ENCODE assay signal across 19 cellular contexts in the genomic region with DNA sequence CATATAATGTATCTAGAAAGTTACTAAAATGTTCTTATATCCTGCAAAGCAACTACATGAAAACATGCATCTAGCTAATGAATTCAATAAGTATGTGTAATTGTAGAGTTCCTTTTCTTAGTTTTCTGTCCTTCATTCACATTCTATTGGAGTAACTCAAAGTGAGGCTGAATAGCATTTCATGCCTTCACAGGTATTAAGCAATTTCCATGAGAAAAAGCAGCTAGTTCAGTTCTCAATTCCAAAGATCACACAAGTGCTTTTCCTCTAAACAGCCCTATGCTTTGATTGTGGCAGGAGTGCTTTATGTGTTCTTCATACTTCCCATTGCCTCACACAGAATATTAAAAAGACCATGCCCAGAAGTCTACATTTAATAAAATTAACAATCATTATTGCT.
DNase-seq lines count a peak whose midpoint lies in the region; ATAC-seq and TF ChIP-seq lines count a peak whose summit lies in the region.
"Had no signal": no experiment of that assay in that cellular context is flagged by ENCODE, and none has a peak within 500 bp of the region (broad histone marks: within the 10 kb centered on the region; RNA-seq: fewer than 3 reads in every experiment).

No MANE protein-coding gene starts in this region.

- ATAC-seq in GM23338 (0 out of 3 replicates have a peak, but pooled peaks have one; percentile 24), HG03457 (IDR thresholded peaks at IDR 0.05; ENCODE audit: unreplicated experiment) (no peak)
- ATAC-seq: HCT116 had no signal

- peaks cover 8% of the 10 kb centered on the region; the same call in 2 of the 3 replicates for H3K4me1 Mint-ChIP-seq in GM23338
- H3K4me1 Mint-ChIP-seq: B cell, CD14-positive monocyte had no signal

- H3K36me3 ChIP-seq in GM23338 (ENCODE audit: insufficient read depth) = no peaks in the 10 kb centered on the region
- H3K36me3 ChIP-seq: Peyer's patch had no signal

- H3K4me2 ChIP-seq in GM23338 = peak overlapping the region; percentile 45; the same call in 1 of the 2 replicates

- no peaks in the 10 kb centered on the region for H3K9me2 ChIP-seq in GM23338 (ENCODE audit: insufficient read depth)

- no peaks in the 10 kb centered on the region for H3K79me2 ChIP-seq in GM23338 (replicated peaks; ENCODE audit: insufficient read depth)

- H3F3A ChIP-seq in GM23338 (replicated peaks; ENCODE audit: low read depth) = no peaks in the 10 kb centered on the region

- DNase-seq in GM23338 (ENCODE audit: low spot score) = peak; percentile 11
- peak; percentile 14 for DNase-seq in astrocyte of the hippocampus (ENCODE audit: low read depth, low spot score)
- DNase-seq in fibroblast of pulmonary artery (ENCODE audit: low read depth) = peak; percentile 21
- DNase-seq in renal cortical epithelial cell (ENCODE audit: low read depth) = peak; percentile 58
- no peak for DNase-seq in foreskin fibroblast
- no peak for DNase-seq in NCI-H510A (lab: John Stamatoyannopoulos, UW)
- DNase-seq: EL; GF-D8; IMR-90; MV-4-11; NCI-H1105 treated with DMSO at 0.1 percent for 48 hours; NCI-H2029 treated with DMSO at 0.1 percent for 48 hours; NCI-H446 treated with DMSO at 0.1 percent for 48 hours; NK-92 treated with Interleukin-12 subunit alpha and Interleukin-12 subunit beta, amount 100 ng/mL, for 24 hours; Peyer's patch had no signal

- no peaks in the 10 kb centered on the region for H3K27me3 ChIP-seq in GM23338 (ENCODE audit: insufficient read depth)
- H3K27me3 ChIP-seq: Peyer's patch had no signal

- H3K27ac Mint-ChIP-seq in GM23338 = 0 out of 2 replicates have a peak overlapping the region, but pooled peaks have one; percentile 32
- H3K27ac Mint-ChIP-seq: B cell, CD14-positive monocyte had no signal

- TF ChIP-seq CTCF in GM23338 (conservative IDR thresholded peaks at IDR 0.05; ENCODE audit: low read depth in 2 of 2) (no peak), fibroblast of pulmonary artery (IDR thresholded peaks at IDR 0.05; ENCODE audit: low read length, missing control alignments) (no peak), foreskin fibroblast (IDR thresholded peaks at IDR 0.05; ENCODE audit: low read depth, low read length) (no peak)

- H3K4me3 Mint-ChIP-seq in GM23338 = no peak overlapping the region
- H3K4me3 Mint-ChIP-seq: B cell, CD14-positive monocyte had no signal

- H3K27me3 Mint-ChIP-seq in GM23338 (ENCODE audit: insufficient read depth, low read depth, poor library complexity) = no peaks in the 10 kb centered on the region
- H3K27me3 Mint-ChIP-seq: B cell had no signal

- H3K4me1 ChIP-seq in GM23338 (ENCODE audit: insufficient read depth) = peaks cover 11% of the 10 kb centered on the region; the same call in 1 of the 2 replicates
- H3K4me1 ChIP-seq: Peyer's patch had no signal

- H3K27ac ChIP-seq in GM23338 (ENCODE audit: low read depth) = no peak overlapping the region
- H3K27ac ChIP-seq: Peyer's patch had no signal

- H4K20me1 ChIP-seq in GM23338 (replicated peaks; ENCODE audit: insufficient read depth) = no peaks in the 10 kb centered on the region

- H2AFZ ChIP-seq in GM23338 = no peak overlapping the region; the same call in 1 of the 2 replicates

- H3K9me3 Mint-ChIP-seq in GM23338 = no peaks in the 10 kb centered on the region

- H3K36me3 Mint-ChIP-seq in GM23338 (ENCODE audit: low read depth) = no peaks in the 10 kb centered on the region
- H3K36me3 Mint-ChIP-seq: CD14-positive monocyte had no signal

- H3K4me3 ChIP-seq in GM23338 = no peak overlapping the region
- H3K4me3 ChIP-seq in fibroblast of pulmonary artery (replicated peaks; ENCODE audit: low read depth, low read length) = no peak overlapping the region
- H3K4me3 ChIP-seq in foreskin fibroblast (ENCODE audit: low read depth in 1 of 2, low read length in 2 of 2) = no peak overlapping the region
- H3K4me3 ChIP-seq: Peyer's patch had no signal

TF ChIP-seq in GM23338, 12 proteins besides CTCF, POLR2A, EP300 and RAD21:
- TF ChIP-seq POLR2AphosphoS5 (IDR thresholded peaks at IDR 0.05; ENCODE audit: low read depth) (no peak), EZH2phosphoT487 (IDR thresholded peaks at IDR 0.05; ENCODE audit: unreplicated experiment) (no peak), ZNF331 (CRISPR knock-in tag; IDR thresholded peaks at IDR 0.05; ENCODE audit: low read depth) (no peak), NANOG (IDR thresholded peaks at IDR 0.05; ENCODE audit: borderline replicate concordance) (no peak), ZNF114 (CRISPR knock-in tag; IDR thresholded peaks at IDR 0.05) (no peak), STAT1 (IDR thresholded peaks at IDR 0.05; ENCODE audit: unreplicated experiment) (no peak), EZH2 (IDR thresholded peaks at IDR 0.05; ENCODE audit: low read depth, unreplicated experiment) (no peak)
- TF ChIP-seq, protein P1, sequence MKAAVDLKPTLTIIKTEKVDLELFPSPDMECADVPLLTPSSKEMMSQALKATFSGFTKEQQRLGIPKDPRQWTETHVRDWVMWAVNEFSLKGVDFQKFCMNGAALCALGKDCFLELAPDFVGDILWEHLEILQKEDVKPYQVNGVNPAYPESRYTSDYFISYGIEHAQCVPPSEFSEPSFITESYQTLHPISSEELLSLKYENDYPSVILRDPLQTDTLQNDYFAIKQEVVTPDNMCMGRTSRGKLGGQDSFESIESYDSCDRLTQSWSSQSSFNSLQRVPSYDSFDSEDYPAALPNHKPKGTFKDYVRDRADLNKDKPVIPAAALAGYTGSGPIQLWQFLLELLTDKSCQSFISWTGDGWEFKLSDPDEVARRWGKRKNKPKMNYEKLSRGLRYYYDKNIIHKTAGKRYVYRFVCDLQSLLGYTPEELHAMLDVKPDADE (IDR thresholded peaks at IDR 0.05) = no peak

Comparison
In these comparisons a context has a peak if more than half of its experiments do, and no peak if none do; other contexts are left out.
1. DNase-seq: peak in GM23338 (single experiment), astrocyte of the hippocampus (single experiment), fibroblast of pulmonary artery (single experiment) and renal cortical epithelial cell (single experiment); none in foreskin fibroblast (0 of 2) and NCI-H510A (single experiment).